ENCODE assay signal across 32 cellular contexts in the genomic region with DNA sequence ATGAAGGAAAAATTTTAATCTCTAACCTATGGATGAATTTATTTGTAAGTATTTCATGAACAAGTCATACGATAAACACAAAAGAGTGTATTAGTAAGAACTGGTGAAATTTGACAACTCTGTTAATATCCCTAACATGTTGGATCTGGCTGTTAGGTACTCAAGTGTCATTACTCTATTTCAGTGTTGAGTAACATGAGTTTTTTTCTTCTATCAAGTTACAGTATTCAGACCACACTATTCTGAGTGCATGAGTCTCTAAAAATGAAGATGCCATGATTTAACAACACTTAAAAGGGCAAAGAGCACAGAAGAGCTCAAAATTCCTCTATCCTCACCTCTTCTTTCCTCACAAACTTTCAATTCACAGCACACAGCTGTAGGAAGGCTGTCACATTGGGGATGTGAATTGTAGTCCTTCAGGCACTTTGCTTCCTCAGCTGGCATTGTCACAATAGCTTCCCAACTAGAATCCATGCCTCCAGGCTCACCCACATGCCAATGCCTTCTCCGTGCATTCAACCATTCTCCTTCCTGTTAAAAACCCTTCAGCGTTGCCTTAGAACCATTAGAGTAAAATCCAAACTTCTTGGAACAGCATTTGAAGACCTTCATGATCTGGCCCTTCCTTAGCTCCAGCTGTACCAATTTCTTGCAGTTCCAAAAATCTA.
"Had no signal": no experiment of that assay in that cellular context is flagged by ENCODE, and none has a peak within 500 bp of the region (broad histone marks: within the 10 kb centered on the region; RNA-seq: fewer than 3 reads in every experiment).

No MANE protein-coding gene starts in this region.

- H3K27me3 ChIP-seq: colonic mucosa, gastroesophageal sphincter, heart left ventricle, hepatocyte, ovary, right lobe of liver, suprapubic skin, transverse colon, upper lobe of right lung, vagina had no signal

- H3K27ac ChIP-seq: colonic mucosa, epithelial cell of prostate, gastroesophageal sphincter, heart left ventricle, hepatocyte, ovary, right lobe of liver, suprapubic skin, transverse colon, upper lobe of right lung, vagina had no signal

- H3K4me1 ChIP-seq: colonic mucosa, gastroesophageal sphincter, heart left ventricle, right lobe of liver, suprapubic skin, transverse colon, upper lobe of right lung, vagina had no signal

- H3K79me2 ChIP-seq: hepatocyte had no signal

- H3K27ac Mint-ChIP-seq: dendritic cell treated with granulocyte-macrophage colony-stimulating factor and Interleukin-4, amounts not matched to agents 40 ng/mL and 50 ng/mL, for 4 days; endodermal cell; memory B cell; mesothelial cell of epicardium; naive thymus-derived CD4-positive, alpha-beta T cell; nephron progenitor cell; stimulated activated naive CD8-positive, alpha-beta T cell treated with anti-CD3 and anti-CD28 coated beads, Interleukin-15, amount 100 ng/mL, for 72 hours had no signal

- H3K4me1 Mint-ChIP-seq: memory B cell; mesothelial cell of epicardium; naive thymus-derived CD4-positive, alpha-beta T cell; nephron progenitor cell; stimulated activated naive CD8-positive, alpha-beta T cell treated with anti-CD3 and anti-CD28 coated beads, Interleukin-15, amount 100 ng/mL, for 72 hours had no signal

- H3K27me3 Mint-ChIP-seq: dendritic cell treated with granulocyte-macrophage colony-stimulating factor and Interleukin-4, amounts not matched to agents 40 ng/mL and 50 ng/mL, for 4 days had no signal

- H3K4me3 ChIP-seq: colonic mucosa, gastroesophageal sphincter, heart left ventricle, hepatocyte, lung, mucosa of descending colon, ovary, right lobe of liver, smooth muscle cell, suprapubic skin, transverse colon, upper lobe of right lung, vagina had no signal

- H3K4me3 Mint-ChIP-seq: dendritic cell treated with granulocyte-macrophage colony-stimulating factor and Interleukin-4, amounts not matched to agents 40 ng/mL and 50 ng/mL, for 4 days; endodermal cell; memory B cell; mesothelial cell of epicardium; naive thymus-derived CD4-positive, alpha-beta T cell; nephron progenitor cell; stimulated activated naive CD8-positive, alpha-beta T cell treated with anti-CD3 and anti-CD28 coated beads, Interleukin-15, amount 100 ng/mL, for 72 hours had no signal

- H3K36me3 ChIP-seq: colonic mucosa, gastroesophageal sphincter, heart left ventricle, ovary, right lobe of liver, suprapubic skin, transverse colon, upper lobe of right lung, vagina had no signal

- DNase-seq: colonic mucosa; effector CD8-positive, alpha-beta T cell; endodermal cell; foreskin fibroblast; heart left ventricle; kidney; mucosa of descending colon; naive thymus-derived CD4-positive, alpha-beta T cell; nephron progenitor cell; occipital lobe; ovary; right lobe of liver; stimulated activated CD4-positive, alpha-beta T cell treated with anti-CD3 and anti-CD28 coated beads, Interleukin-12 subunit alpha, Interleukin-12 subunit beta, amount 100 ng/mL, for 4 hours; stimulated activated CD4-positive, alpha-beta T cell treated with anti-CD3 and anti-CD28 coated beads, Interleukin-1b, Interleukin-23, amount 100 ng/mL, for 48 hours; stimulated activated CD4-positive, alpha-beta T cell treated with anti-CD3 and anti-CD28 coated beads, Interleukin-4, amount 100 ng/mL, for 1 hour; stimulated activated CD8-positive, alpha-beta memory T cell treated with anti-CD3 and anti-CD28 coated beads, Interleukin-4, amount 100 ng/mL, for 48 hours; stimulated activated naive CD4-positive, alpha-beta T cell; stimulated activated naive CD8-positive, alpha-beta T cell treated with anti-CD3 and anti-CD28 coated beads, Interleukin-15, amount 100 ng/mL, for 72 hours; transverse colon; upper lobe of right lung had no signal

- H3K9me3 ChIP-seq: colonic mucosa, gastroesophageal sphincter, heart left ventricle, mucosa of descending colon, ovary, right lobe of liver, suprapubic skin, transverse colon, upper lobe of right lung, vagina had no signal

- H3K4me2 ChIP-seq: hepatocyte, smooth muscle cell had no signal

- H3K36me3 Mint-ChIP-seq: memory B cell; mesothelial cell of epicardium; naive thymus-derived CD4-positive, alpha-beta T cell had no signal

- H2AFZ ChIP-seq: hepatocyte had no signal

- H3K9me3 Mint-ChIP-seq: dendritic cell treated with granulocyte-macrophage colony-stimulating factor and Interleukin-4, amounts not matched to agents 40 ng/mL and 50 ng/mL, for 4 days; endodermal cell; memory B cell; mesothelial cell of epicardium; nephron progenitor cell; stimulated activated naive CD8-positive, alpha-beta T cell treated with anti-CD3 and anti-CD28 coated beads, Interleukin-15, amount 100 ng/mL, for 72 hours had no signal

- ATAC-seq: esophagus mucosa; gastroesophageal sphincter; heart left ventricle; left lobe of liver; mucosa of descending colon; naive thymus-derived CD4-positive, alpha-beta T cell; right lobe of liver; stimulated activated naive CD8-positive, alpha-beta T cell treated with anti-CD3 and anti-CD28 coated beads, Interleukin-15, amount 100 ng/mL, for 72 hours; upper lobe of right lung had no signal
